ENCODE assay signal across 10 cellular contexts in the genomic region with DNA sequence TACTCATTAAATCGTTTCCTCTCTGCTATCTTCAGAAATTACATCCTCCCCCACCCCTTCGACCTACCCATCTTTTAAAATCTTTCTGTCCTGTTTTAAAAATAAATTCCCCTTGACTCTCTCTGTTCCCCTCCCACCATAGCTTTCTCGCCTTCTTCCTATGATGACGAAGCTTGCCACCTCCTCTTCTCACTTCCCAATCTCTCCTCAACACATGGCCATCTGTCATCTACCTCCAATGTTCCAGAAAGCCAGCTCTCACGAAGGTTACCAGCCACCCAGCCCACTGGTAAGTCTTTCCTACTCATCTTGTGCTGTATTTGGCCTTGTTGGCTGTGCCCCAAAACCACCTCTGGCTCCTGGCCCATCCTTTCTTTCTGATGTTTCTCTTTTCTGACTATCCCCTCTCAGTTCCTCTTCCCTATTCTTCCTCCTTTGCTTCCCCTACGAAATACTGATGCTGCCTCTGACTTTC.
DNase-seq lines count a peak whose midpoint lies in the region; ATAC-seq and TF ChIP-seq lines count a peak whose summit lies in the region.
"Had no signal": no experiment of that assay in that cellular context is flagged by ENCODE, and none has a peak within 500 bp of the region (broad histone marks: within the 10 kb centered on the region; RNA-seq: fewer than 3 reads in every experiment).

No MANE protein-coding gene starts in this region.

- peaks cover 0 to 38% (median 27%) of the 10 kb centered on the region in 4 donors for H3K4me1 ChIP-seq in sigmoid colon
- H3K4me1 ChIP-seq: neural progenitor cell had no signal

- no peak overlapping the region for H3K4me3 ChIP-seq in sigmoid colon
- H3K4me3 ChIP-seq: neural progenitor cell had no signal

- TF ChIP-seq EP300 in sigmoid colon (IDR thresholded peaks at IDR 0.05): no peak

- ATAC-seq in GM18498 (IDR thresholded peaks at IDR 0.05; ENCODE audit: unreplicated experiment) (peak; percentile 72), GM21737 (IDR thresholded peaks at IDR 0.05; ENCODE audit: unreplicated experiment) (peak; percentile 54)

- peak; percentile 97 for DNase-seq in MV-4-11 (lab: John Stamatoyannopoulos, UW)
- peak; percentile 71 for DNase-seq in inferior parietal cortex (ENCODE audit: extremely low spot score)
- DNase-seq in activated gamma-delta T cell (lab: John Stamatoyannopoulos, UW): no peak
- DNase-seq in sigmoid colon: no peak
- DNase-seq in glomerular visceral epithelial cell (ENCODE audit: extremely low spot score): no peak
- DNase-seq in NCI-H82 treated with DMSO at 0.1 percent for 48 hours (lab: John Stamatoyannopoulos, UW; ENCODE audit: unreplicated experiment): no peak

- 59 to 75% methylated on average over 6 of the region's 6 CpGs for WGBS in sigmoid colon, 2 donors

- TF ChIP-seq POLR2A in sigmoid colon (IDR thresholded peaks at IDR 0.05): no peak

- no peaks in the 10 kb centered on the region for H3K9me3 ChIP-seq in sigmoid colon

- H3K27ac ChIP-seq in sigmoid colon: no peak overlapping the region
- H3K27ac ChIP-seq: neural progenitor cell, VCaP had no signal

- no peaks in the 10 kb centered on the region for H3K27me3 ChIP-seq in sigmoid colon
- H3K27me3 ChIP-seq: neural progenitor cell had no signal

- intact Hi-C loops in sigmoid colon (cut with DNase I): no loop called here

- H3K36me3 ChIP-seq in sigmoid colon: no peaks in the 10 kb centered on the region
- H3K36me3 ChIP-seq: neural progenitor cell had no signal

- no peak for TF ChIP-seq CTCF in sigmoid colon (IDR thresholded peaks at IDR 0.05)

Comparison
In these comparisons a context has a peak if more than half of its experiments do, and no peak if none do; other contexts are left out.
1. DNase-seq: peak in MV-4-11 (single experiment) and inferior parietal cortex (single experiment); none in activated gamma-delta T cell (single experiment), sigmoid colon (single experiment), glomerular visceral epithelial cell (single experiment) and NCI-H82 treated with DMSO at 0.1 percent for 48 hours (single experiment).